Comparison of ENCODE assay signal across 14 cellular contexts in genomic region chr16:50268352-50268751, GRCh38. TPM values are rescaled to one million over a fixed set of nuclear protein-coding genes. Genes with fewer than 3 reads are reported as not detected.
DNase-seq lines count a peak whose midpoint lies in the region; ATAC-seq lines count a peak whose summit lies in the region.
"Had no signal": no experiment of that assay in that cellular context is flagged by ENCODE, and none has a peak within 500 bp of the region (broad histone marks: within the 10 kb centered on the region; RNA-seq: fewer than 3 reads in every experiment).

No MANE protein-coding gene starts in this region.

- H3K27ac Mint-ChIP-seq in CD4-positive, CD25-positive, alpha-beta regulatory T cell: peak overlapping the region; percentile 87 to 100 (median 93)
- H3K27ac Mint-ChIP-seq in activated T-cell treated with anti-CD3 and anti-CD28 coated beads, Interleukin-2, amount 50 U/mL, for 72 hours: peak overlapping the region; percentile 81
- H3K27ac Mint-ChIP-seq in naive thymus-derived CD8-positive, alpha-beta T cell: peak overlapping the region; percentile 89 to 99 (median 92)
- H3K27ac Mint-ChIP-seq: WTC11 had no signal

- H3K27me3 ChIP-seq in CD4-positive, CD25-positive, alpha-beta regulatory T cell (ENCODE audit: control insufficient read depth, insufficient read depth, low read length): no peaks in the 10 kb centered on the region
- H3K27me3 ChIP-seq: heart left ventricle had no signal

- H3K4me3 Mint-ChIP-seq in CD4-positive, CD25-positive, alpha-beta regulatory T cell: peak overlapping the region; percentile 91 to 98 (median 96)
- peak overlapping the region; percentile 91 to 97 for H3K4me3 Mint-ChIP-seq in activated T-cell treated with anti-CD3 and anti-CD28 coated beads, Interleukin-2, amount 50 U/mL, for 72 hours
- peak overlapping the region; percentile 90 to 99 (median 96) for H3K4me3 Mint-ChIP-seq in naive thymus-derived CD8-positive, alpha-beta T cell
- H3K4me3 Mint-ChIP-seq: WTC11 had no signal

- ATAC-seq in CD4-positive, CD25-positive, alpha-beta regulatory T cell (ENCODE audit: low read depth in 2 of 2): no peak
- ATAC-seq in activated T-cell treated with anti-CD3 and anti-CD28 coated beads, Interleukin-2, amount 50 U/mL, for 72 hours (replicated peaks in 1 of 2): no peak
- no peak for ATAC-seq in naive thymus-derived CD8-positive, alpha-beta T cell
- ATAC-seq: heart left ventricle, SK-N-SH treated with all-trans-retinoic acid at 6 μM for 48 hours, WTC11 had no signal

- DNase-seq in CD4-positive, CD25-positive, alpha-beta regulatory T cell: peak in 1 of 3 donors; percentile 46
- peak; percentile 53 for DNase-seq in DMS79 (lab: John Stamatoyannopoulos, UW)
- no peak for DNase-seq in activated T-cell treated with anti-CD3 and anti-CD28 coated beads, Interleukin-2, amount 50 U/mL, for 72 hours
- peak in 1 of 10 donors; percentile 43 for DNase-seq in naive thymus-derived CD8-positive, alpha-beta T cell
- no peak for DNase-seq in SK-N-DZ (ENCODE audit: low spot score)
- DNase-seq in putamen (ENCODE audit: low spot score): no peak
- no peak for DNase-seq in cerebellum (ENCODE audit: low spot score)
- DNase-seq: GM23248, kidney glomerular epithelial cell, NCI-H2029 had no signal

- no peaks in the 10 kb centered on the region for H3K9me3 Mint-ChIP-seq in CD4-positive, CD25-positive, alpha-beta regulatory T cell
- peaks cover 0 to 1% of the 10 kb centered on the region in 2 donors for H3K9me3 Mint-ChIP-seq in activated T-cell treated with anti-CD3 and anti-CD28 coated beads, Interleukin-2, amount 50 U/mL, for 72 hours
- no peaks in the 10 kb centered on the region for H3K9me3 Mint-ChIP-seq in naive thymus-derived CD8-positive, alpha-beta T cell
- H3K9me3 Mint-ChIP-seq: WTC11 had no signal

- no peaks in the 10 kb centered on the region for H3K36me3 ChIP-seq in CD4-positive, CD25-positive, alpha-beta regulatory T cell (ENCODE audit: control insufficient read depth, insufficient read depth, low read length)
- H3K36me3 ChIP-seq: heart left ventricle had no signal

- no peaks in the 10 kb centered on the region for H3K9me3 ChIP-seq in CD4-positive, CD25-positive, alpha-beta regulatory T cell (ENCODE audit: control insufficient read depth in 2 of 2, low read length in 2 of 2)
- H3K9me3 ChIP-seq: heart left ventricle had no signal

- peaks cover 17 to 88% (median 55%) of the 10 kb centered on the region in 4 donors for H3K4me1 Mint-ChIP-seq in CD4-positive, CD25-positive, alpha-beta regulatory T cell
- H3K4me1 Mint-ChIP-seq in activated T-cell treated with anti-CD3 and anti-CD28 coated beads, Interleukin-2, amount 50 U/mL, for 72 hours (ENCODE audit: low read depth): peaks cover 92% of the 10 kb centered on the region
- H3K4me1 Mint-ChIP-seq in naive thymus-derived CD8-positive, alpha-beta T cell: peaks cover 56 to 98% (median 87%) of the 10 kb centered on the region in 4 donors

- peaks cover 23% of the 10 kb centered on the region for H3K36me3 Mint-ChIP-seq in CD4-positive, CD25-positive, alpha-beta regulatory T cell
- H3K36me3 Mint-ChIP-seq in activated T-cell treated with anti-CD3 and anti-CD28 coated beads, Interleukin-2, amount 50 U/mL, for 72 hours (ENCODE audit: insufficient read depth in 2 of 2): peaks cover 1 to 2% of the 10 kb centered on the region in 2 donors
- H3K36me3 Mint-ChIP-seq in naive thymus-derived CD8-positive, alpha-beta T cell: peaks cover 0 to 4% (median 2%) of the 10 kb centered on the region in 3 donors
- H3K36me3 Mint-ChIP-seq: WTC11 had no signal

- POLR2A ChIA-PET in naive thymus-derived CD8-positive, alpha-beta T cell (lab: Charles Lee): interaction anchor here (0.6 to 15.0 kb wide), 5 partner anchors 9 to 478 kb away, joined by 3 to 238 read pairs (median 5); no protein-coding TSS in a partner anchor

- H3K27me3 Mint-ChIP-seq in CD4-positive, CD25-positive, alpha-beta regulatory T cell: no peaks in the 10 kb centered on the region
- H3K27me3 Mint-ChIP-seq in activated T-cell treated with anti-CD3 and anti-CD28 coated beads, Interleukin-2, amount 50 U/mL, for 72 hours (ENCODE audit: low read depth): no peaks in the 10 kb centered on the region
- no peaks in the 10 kb centered on the region for H3K27me3 Mint-ChIP-seq in naive thymus-derived CD8-positive, alpha-beta T cell

- peak overlapping the region; percentile 98 for H3K4me3 ChIP-seq in CD4-positive, CD25-positive, alpha-beta regulatory T cell (ENCODE audit: low read depth, low read length)
- H3K4me3 ChIP-seq: GM23248 had no signal

- H3K27ac ChIP-seq in CD4-positive, CD25-positive, alpha-beta regulatory T cell (ENCODE audit: insufficient read depth, low read length, poor library complexity, severe bottlenecking): peak overlapping the region; percentile 87
- H3K27ac ChIP-seq: epithelial cell of prostate, GM23248 had no signal

- peaks cover 88% of the 10 kb centered on the region for H3K4me1 ChIP-seq in CD4-positive, CD25-positive, alpha-beta regulatory T cell (ENCODE audit: control insufficient read depth, insufficient read depth, low read length, poor library complexity, severe bottlenecking)

RNA-seq across cellular contexts. Expression of gene ADCY7, which starts 2.0 kb away (rescaled TPM):
- 233 TPM for total RNA-seq in CD4-positive, CD25-positive, alpha-beta regulatory T cell
- polyA plus RNA-seq in CD4-positive, CD25-positive, alpha-beta regulatory T cell: 10 to 100 TPM; 33.1 to 52.3 (median 46.6) TPM
- total RNA-seq in activated T-cell treated with anti-CD3 and anti-CD28 coated beads, Interleukin-2, amount 50 U/mL, for 72 hours: 10 to 100 TPM; 67.5 to 97.1 TPM
- 100 to 1,000 TPM; 133 to 135 TPM for total RNA-seq in naive thymus-derived CD8-positive, alpha-beta T cell
- 10 to 100 TPM; 60.1 to 72.8 (median 64.6) TPM for polyA plus RNA-seq in naive thymus-derived CD8-positive, alpha-beta T cell
- polyA plus RNA-seq in SK-N-DZ (2014; cell fraction: cytosol; rRNA removed): 17.1 and 38.6 TPM in 2 replicates
- 68.1 and 81.4 TPM in 2 replicates for polyA plus RNA-seq in SK-N-DZ (2014; cell fraction: nucleus; rRNA removed)
- 6.4 TPM for total RNA-seq in cerebellum
